In genomic region chr3:9778102-9778501, GRCh38 we compare ENCODE assay signal across 10 cellular contexts. TPM values are rescaled to one million over a fixed set of nuclear protein-coding genes. Genes with fewer than 3 reads are reported as not detected.
DNase-seq lines count a peak whose midpoint lies in the region; ATAC-seq and TF ChIP-seq lines count a peak whose summit lies in the region.
"Had no signal": no experiment of that assay in that cellular context is flagged by ENCODE, and none has a peak within 500 bp of the region (broad histone marks: within the 10 kb centered on the region; RNA-seq: fewer than 3 reads in every experiment).

No MANE protein-coding gene starts in this region.

- TF ChIP-seq CTCF in left lung (IDR thresholded peaks at IDR 0.05): no peak

- ATAC-seq in HG03378 (IDR thresholded peaks at IDR 0.05; ENCODE audit: unreplicated experiment) (peak; percentile 37), left lung (peak; percentile 36), GM18909 (IDR thresholded peaks at IDR 0.05; ENCODE audit: poor library complexity, unreplicated experiment) (no peak)

- H3K9me3 ChIP-seq in left lung: no peaks in the 10 kb centered on the region
- H3K9me3 ChIP-seq: HAP-1 had no signal

- peak overlapping the region; percentile 98 for H3K27ac Mint-ChIP-seq in activated T-helper 2 cell treated with anti-CD3 and anti-CD28 coated beads, Interferon-gamma antibody, Interleukin-2, Interleukin-4, amounts not matched to agents 10 μg/mL and 5 μg/mL and 100 μg/mL, durations not matched to agents 14 hours and 24 hours and 36 hours

- H3K27me3 ChIP-seq in ACC112 (ENCODE audit: insufficient read depth, low read length) (no peaks in the 10 kb centered on the region), left lung (no peaks in the 10 kb centered on the region)

- H3K4me3 ChIP-seq in ACC112 (ENCODE audit: low read depth, low read length): no peak overlapping the region
- H3K4me3 ChIP-seq in left lung: no peak overlapping the region
- H3K4me3 ChIP-seq: HAP-1 had no signal

- no peaks in the 10 kb centered on the region for H3K9me3 Mint-ChIP-seq in activated T-helper 2 cell treated with anti-CD3 and anti-CD28 coated beads, Interferon-gamma antibody, Interleukin-2, Interleukin-4, amounts not matched to agents 10 μg/mL and 5 μg/mL and 100 μg/mL, durations not matched to agents 14 hours and 24 hours and 36 hours

- DNase-seq in activated T-helper 2 cell treated with anti-CD3 and anti-CD28 coated beads, Interferon-gamma antibody, Interleukin-2, Interleukin-4, amounts not matched to agents 10 μg/mL and 5 μg/mL and 100 μg/mL, durations not matched to agents 14 hours and 24 hours and 36 hours (ENCODE audit: low spot score): no peak
- no peak for DNase-seq in left lung
- no peak for DNase-seq in iPS-NIHi11 (ENCODE audit: low spot score)
- DNase-seq in hepatic stellate cell (ENCODE audit: low spot score): no peak
- no peak for DNase-seq in T1000 (lab: John Stamatoyannopoulos, UW)
- DNase-seq: NCI-H1930 had no signal

- H3K4me3 Mint-ChIP-seq in activated T-helper 2 cell treated with anti-CD3 and anti-CD28 coated beads, Interferon-gamma antibody, Interleukin-2, Interleukin-4, amounts not matched to agents 10 μg/mL and 5 μg/mL and 100 μg/mL, durations not matched to agents 14 hours and 24 hours and 36 hours (ENCODE audit: low read depth): peak overlapping the region; percentile 51

- H3K36me3 Mint-ChIP-seq in activated T-helper 2 cell treated with anti-CD3 and anti-CD28 coated beads, Interferon-gamma antibody, Interleukin-2, Interleukin-4, amounts not matched to agents 10 μg/mL and 5 μg/mL and 100 μg/mL, durations not matched to agents 14 hours and 24 hours and 36 hours (ENCODE audit: low read depth): peaks cover 40% of the 10 kb centered on the region

- H3K4me1 ChIP-seq in ACC112 (ENCODE audit: control insufficient read depth, insufficient read depth, low read length, unreplicated experiment): peaks cover 19% of the 10 kb centered on the region
- peaks cover 3 to 53% of the 10 kb centered on the region in 2 donors for H3K4me1 ChIP-seq in left lung
- H3K4me1 ChIP-seq: HAP-1 had no signal

- peaks cover 58% of the 10 kb centered on the region for H3K4me1 Mint-ChIP-seq in activated T-helper 2 cell treated with anti-CD3 and anti-CD28 coated beads, Interferon-gamma antibody, Interleukin-2, Interleukin-4, amounts not matched to agents 10 μg/mL and 5 μg/mL and 100 μg/mL, durations not matched to agents 14 hours and 24 hours and 36 hours (ENCODE audit: low read depth)

- H3K27ac ChIP-seq in ACC112 (ENCODE audit: low read depth, low read length) (peak overlapping the region; percentile 50), left lung (no peak overlapping the region)

- no peak overlapping the region for H2AFZ ChIP-seq in ACC112 (ENCODE audit: low read length, unreplicated experiment)

- no peaks in the 10 kb centered on the region for H3K79me2 ChIP-seq in ACC112 (ENCODE audit: control insufficient read depth, insufficient read depth, low read length, unreplicated experiment)

- intact Hi-C loops in activated T-helper 2 cell treated with anti-CD3 and anti-CD28 coated beads, Interferon-gamma antibody, Interleukin-2, Interleukin-4, amounts not matched to agents 10 μg/mL and 5 μg/mL and 100 μg/mL, durations not matched to agents 14 hours and 24 hours and 36 hours (cut with micrococcal nuclease): loop anchor here (1.0 to 2.0 kb wide), 5 partner anchors 9 to 47 kb away; partner anchors contain the start of genes BRPF1, CAMK1 and TADA3
- intact Hi-C loops in left lung (cut with DNase I): no loop called here

- H3K36me3 ChIP-seq in ACC112 (ENCODE audit: insufficient read depth, low read length): 0 out of 2 replicates have a peak, but pooled peaks cover 5% of the 10 kb centered on the region
- H3K36me3 ChIP-seq in left lung: peaks cover 0 to 29% of the 10 kb centered on the region in 2 donors

- H3K27me3 Mint-ChIP-seq in activated T-helper 2 cell treated with anti-CD3 and anti-CD28 coated beads, Interferon-gamma antibody, Interleukin-2, Interleukin-4, amounts not matched to agents 10 μg/mL and 5 μg/mL and 100 μg/mL, durations not matched to agents 14 hours and 24 hours and 36 hours (ENCODE audit: low read depth): no peaks in the 10 kb centered on the region

RNA-seq across cellular contexts. Expression of gene CAMK1, which starts 8.4 kb away (rescaled TPM):
- total RNA-seq in activated T-helper 2 cell treated with anti-CD3 and anti-CD28 coated beads, Interferon-gamma antibody, Interleukin-2, Interleukin-4, amounts not matched to agents 10 μg/mL and 5 μg/mL and 100 μg/mL, durations not matched to agents 14 hours and 24 hours and 36 hours: 113 and 116 TPM in 2 replicates
- total RNA-seq in left lung: 10 to 100 TPM; 29.1 to 37.5 TPM

RNA-seq across cellular contexts. Expression of gene TADA3, which starts 14.2 kb away (rescaled TPM):
- total RNA-seq in activated T-helper 2 cell treated with anti-CD3 and anti-CD28 coated beads, Interferon-gamma antibody, Interleukin-2, Interleukin-4, amounts not matched to agents 10 μg/mL and 5 μg/mL and 100 μg/mL, durations not matched to agents 14 hours and 24 hours and 36 hours: 86.6 and 89.2 TPM in 2 replicates
- total RNA-seq in left lung: 10 to 100 TPM; 50.0 to 59.2 TPM

RNA-seq across cellular contexts. Expression of gene ARPC4, which starts 14.8 kb away (rescaled TPM):
- 253 and 268 TPM in 2 replicates for total RNA-seq in activated T-helper 2 cell treated with anti-CD3 and anti-CD28 coated beads, Interferon-gamma antibody, Interleukin-2, Interleukin-4, amounts not matched to agents 10 μg/mL and 5 μg/mL and 100 μg/mL, durations not matched to agents 14 hours and 24 hours and 36 hours
- 100 to 1,000 TPM; 148 to 193 TPM for total RNA-seq in left lung

RNA-seq across cellular contexts. Expression of gene OGG1, which starts 28.4 kb away (rescaled TPM):
- 33.0 and 38.4 TPM in 2 replicates for total RNA-seq in activated T-helper 2 cell treated with anti-CD3 and anti-CD28 coated beads, Interferon-gamma antibody, Interleukin-2, Interleukin-4, amounts not matched to agents 10 μg/mL and 5 μg/mL and 100 μg/mL, durations not matched to agents 14 hours and 24 hours and 36 hours
- total RNA-seq in left lung: 10 to 100 TPM; 19.9 to 29.4 TPM

RNA-seq across cellular contexts. Expression of gene TTLL3, which starts 32.0 kb away (rescaled TPM):
- total RNA-seq in activated T-helper 2 cell treated with anti-CD3 and anti-CD28 coated beads, Interferon-gamma antibody, Interleukin-2, Interleukin-4, amounts not matched to agents 10 μg/mL and 5 μg/mL and 100 μg/mL, durations not matched to agents 14 hours and 24 hours and 36 hours: 51.0 and 56.5 TPM in 2 replicates
- total RNA-seq in left lung: 10 to 100 TPM; 30.5 to 33.9 TPM
